19 cellular contexts compared by ENCODE assay signal in genomic region chr6:132192646-132193045, GRCh38.
"Had no signal": no experiment of that assay in that cellular context is flagged by ENCODE, and none has a peak within 500 bp of the region (broad histone marks: within the 10 kb centered on the region; RNA-seq: fewer than 3 reads in every experiment).

No MANE protein-coding gene starts in this region.

- H3K36me3 ChIP-seq: breast epithelium, prostate gland, tibial artery had no signal

- H3K4me3 Mint-ChIP-seq: activated B cell treated with CpG ODN at 0.5 μM for 24 hours; activated CD8-positive, alpha-beta T cell treated with anti-CD3 and anti-CD28 coated beads, Interleukin-2, amount 10 ng/mL, durations not matched to agents 7 days and 5 days; activated naive CD8-positive, alpha-beta T cell treated with anti-CD3 and anti-CD28 coated beads for 36 hours; dendritic cell treated with granulocyte-macrophage colony-stimulating factor and Interleukin-4, amounts not matched to agents 40 ng/mL and 50 ng/mL, for 4 days; effector memory CD8-positive, alpha-beta T cell; T-helper 1 cell treated with Interleukin-12 subunit alpha and Interleukin-12 subunit beta and Interleukin-4 antibody, amounts not matched to agents 30 μg/mL and 1 μg/mL, for 36 hours had no signal

- H3K9me3 ChIP-seq: breast epithelium, prostate gland, tibial artery had no signal

- H3K9me3 Mint-ChIP-seq: activated B cell treated with CpG ODN at 0.5 μM for 24 hours; activated naive CD8-positive, alpha-beta T cell treated with anti-CD3 and anti-CD28 coated beads for 36 hours; effector memory CD8-positive, alpha-beta T cell; T-helper 1 cell treated with Interleukin-12 subunit alpha and Interleukin-12 subunit beta and Interleukin-4 antibody, amounts not matched to agents 30 μg/mL and 1 μg/mL, for 36 hours had no signal

- DNase-seq: activated B cell treated with CpG ODN at 0.5 μM for 24 hours; activated CD4-positive, alpha-beta T cell treated with anti-CD3 and anti-CD28 coated beads for 48 hours; activated CD8-positive, alpha-beta memory T cell treated with anti-CD3 and anti-CD28 coated beads, Interleukin-2, amount 50 U/mL, for 48 hours; activated CD8-positive, alpha-beta T cell treated with anti-CD3 and anti-CD28 coated beads, Interleukin-2, amount 10 ng/mL, durations not matched to agents 7 days and 5 days; activated gamma-delta T cell treated with Interleukin-2 at 50 U/mL for 16 hours; activated naive CD8-positive, alpha-beta T cell treated with anti-CD3 and anti-CD28 coated beads for 36 hours; anterior cingulate cortex; cerebellar nuclear complex; effector memory CD8-positive, alpha-beta T cell; left cardiac atrium; midbrain; stimulated activated CD4-positive, alpha-beta T cell treated with anti-CD3 and anti-CD28 coated beads, Interleukin-1b, Interleukin-23, amount 100 ng/mL, for 48 hours; tibial artery had no signal

- H3K27ac ChIP-seq: breast epithelium, epithelial cell of prostate, prostate gland, tibial artery had no signal

- H3K27me3 ChIP-seq: breast epithelium, tibial artery had no signal

- H3K4me3 ChIP-seq: breast epithelium, lung, prostate gland, tibial artery had no signal

- H3K27me3 Mint-ChIP-seq: activated B cell treated with CpG ODN at 0.5 μM for 24 hours; dendritic cell treated with granulocyte-macrophage colony-stimulating factor and Interleukin-4, amounts not matched to agents 40 ng/mL and 50 ng/mL, for 4 days; effector memory CD8-positive, alpha-beta T cell had no signal

- ATAC-seq: activated CD8-positive, alpha-beta T cell treated with anti-CD3 and anti-CD28 coated beads, Interleukin-2, amount 10 ng/mL, durations not matched to agents 7 days and 5 days; effector memory CD8-positive, alpha-beta T cell; left cardiac atrium had no signal

- H3K27ac Mint-ChIP-seq: activated B cell treated with CpG ODN at 0.5 μM for 24 hours; activated CD8-positive, alpha-beta T cell treated with anti-CD3 and anti-CD28 coated beads, Interleukin-2, amount 10 ng/mL, durations not matched to agents 7 days and 5 days; activated naive CD8-positive, alpha-beta T cell treated with anti-CD3 and anti-CD28 coated beads for 36 hours; dendritic cell treated with granulocyte-macrophage colony-stimulating factor and Interleukin-4, amounts not matched to agents 40 ng/mL and 50 ng/mL, for 4 days; effector memory CD8-positive, alpha-beta T cell; T-helper 1 cell treated with Interleukin-12 subunit alpha and Interleukin-12 subunit beta and Interleukin-4 antibody, amounts not matched to agents 30 μg/mL and 1 μg/mL, for 36 hours had no signal

- H3K36me3 Mint-ChIP-seq: activated naive CD8-positive, alpha-beta T cell treated with anti-CD3 and anti-CD28 coated beads for 36 hours had no signal

- H3K4me1 ChIP-seq: prostate gland had no signal
